12 cellular contexts compared by ENCODE assay signal in the genomic region with DNA sequence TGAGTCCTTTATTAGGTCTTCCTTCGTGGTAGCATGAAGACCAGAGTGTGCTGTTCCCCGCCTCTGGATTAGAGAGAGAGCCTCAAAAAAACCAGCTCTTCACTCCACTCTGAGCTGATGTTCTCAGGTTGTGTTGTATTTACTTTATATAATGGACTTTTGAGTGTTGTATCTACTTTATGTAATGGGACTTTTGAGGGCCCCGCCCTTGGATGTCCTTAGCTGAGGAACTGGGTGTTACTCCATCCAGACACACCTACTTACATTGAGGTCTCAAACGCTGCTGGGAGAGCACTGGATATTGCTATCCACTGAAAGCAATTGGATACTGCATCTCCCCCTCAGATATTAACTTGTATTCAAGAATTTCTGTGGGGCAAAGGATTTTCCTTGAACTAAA. TPM values are rescaled to one million over a fixed set of nuclear protein-coding genes. Genes with fewer than 3 reads are reported as not detected.
A peak's percentile ranks its signal among the peaks of the same experiment; 100 is the strongest.
DNase-seq lines count a peak whose midpoint lies in the region; ATAC-seq and TF ChIP-seq lines count a peak whose summit lies in the region.
"Had no signal": no experiment of that assay in that cellular context is flagged by ENCODE, and none has a peak within 500 bp of the region (broad histone marks: within the 10 kb centered on the region; RNA-seq: fewer than 3 reads in every experiment).

No MANE protein-coding gene starts in this region.

- H3K9me3 ChIP-seq in BLaER1 (no peaks in the 10 kb centered on the region), smooth muscle cell (replicated peaks; ENCODE audit: low read depth) (no peaks in the 10 kb centered on the region), WERI-Rb-1 (ENCODE audit: severe bottlenecking) (no peaks in the 10 kb centered on the region)
- no peaks in the 10 kb centered on the region for H3K9me3 ChIP-seq in naive thymus-derived CD4-positive, alpha-beta T cell (ENCODE audit: control insufficient read depth in 2 of 3, low read length in 3 of 3)

- no peaks in the 10 kb centered on the region; the same call in none of the 2 replicates for H3K36me3 ChIP-seq in BLaER1
- no peaks in the 10 kb centered on the region for H3K36me3 ChIP-seq in naive thymus-derived CD4-positive, alpha-beta T cell (ENCODE audit: control insufficient read depth in 2 of 3, insufficient read depth in 3 of 3, low read length in 3 of 3)
- no peaks in the 10 kb centered on the region for H3K36me3 ChIP-seq in smooth muscle cell (ENCODE audit: low read depth)
- H3K36me3 ChIP-seq in WERI-Rb-1: no peaks in the 10 kb centered on the region

- no peak for TF ChIP-seq CTCF in GM12864 (IDR thresholded peaks at IDR 0.05; ENCODE audit: low read depth, low read length, missing control alignments)
- no peak for TF ChIP-seq CTCF in smooth muscle cell (IDR thresholded peaks at IDR 0.05; ENCODE audit: borderline replicate concordance, insufficient read depth, poor library complexity, severe bottlenecking)
- no peak for TF ChIP-seq CTCF in WERI-Rb-1 (IDR thresholded peaks at IDR 0.05; ENCODE audit: low read depth, low read length)

- H2AFZ ChIP-seq in smooth muscle cell (ENCODE audit: low read depth): no peak overlapping the region

- H3K27me3 ChIP-seq in BLaER1: no peaks in the 10 kb centered on the region
- no peaks in the 10 kb centered on the region for H3K27me3 ChIP-seq in naive thymus-derived CD4-positive, alpha-beta T cell (ENCODE audit: control insufficient read depth in 2 of 2, insufficient read depth in 2 of 2, low read length in 2 of 2)
- H3K27me3 ChIP-seq in smooth muscle cell (ENCODE audit: low read depth): no peaks in the 10 kb centered on the region
- H3K27me3 ChIP-seq in WERI-Rb-1 (ENCODE audit: insufficient read depth, low read depth, severe bottlenecking): no peaks in the 10 kb centered on the region

- peaks cover 67% of the 10 kb centered on the region for H3K4me1 Mint-ChIP-seq in central memory CD8-positive, alpha-beta T cell
- peaks cover 39 to 84% (median 80%) of the 10 kb centered on the region in 7 donors for H3K4me1 Mint-ChIP-seq in naive thymus-derived CD4-positive, alpha-beta T cell

- no peaks in the 10 kb centered on the region for H3K27me3 Mint-ChIP-seq in central memory CD8-positive, alpha-beta T cell
- H3K27me3 Mint-ChIP-seq in naive thymus-derived CD4-positive, alpha-beta T cell: no peaks in the 10 kb centered on the region

- H4K20me1 ChIP-seq in BLaER1 (no peaks in the 10 kb centered on the region), smooth muscle cell (ENCODE audit: low read depth) (no peaks in the 10 kb centered on the region)

- H3K79me2 ChIP-seq in smooth muscle cell (ENCODE audit: low read depth): no peaks in the 10 kb centered on the region

- H3K4me3 ChIP-seq in BLaER1 (no peak overlapping the region), GM12864 (ENCODE audit: low read depth, low read length) (peak overlapping the region; percentile 15; the same call in 1 of the 2 replicates), smooth muscle cell (no peak overlapping the region), WERI-Rb-1 (ENCODE audit: low read depth, low read length) (no peak overlapping the region)
- H3K4me3 ChIP-seq in naive thymus-derived CD4-positive, alpha-beta T cell (ENCODE audit: low read length): no peak overlapping the region

- WGBS in smooth muscle cell (ENCODE audit: low lambda C conversion rate): 93% methylated on average over 4 of the region's 4 CpGs

- H3K9ac ChIP-seq in BLaER1: no peak overlapping the region
- H3K9ac ChIP-seq in smooth muscle cell (ENCODE audit: low read depth): no peak overlapping the region

- H3K27ac Mint-ChIP-seq in central memory CD8-positive, alpha-beta T cell (ENCODE audit: low read depth): peak overlapping the region; percentile 82
- H3K27ac Mint-ChIP-seq in naive thymus-derived CD4-positive, alpha-beta T cell: peak overlapping the region in 8 of 9 donors; percentile 91 to 99 (median 96)
- H3K27ac Mint-ChIP-seq: brain had no signal

- H3K4me2 ChIP-seq in BLaER1 (peak overlapping the region; percentile 71), smooth muscle cell (no peak overlapping the region)

- peaks cover 27% of the 10 kb centered on the region for H3K36me3 Mint-ChIP-seq in central memory CD8-positive, alpha-beta T cell (ENCODE audit: insufficient read depth)
- H3K36me3 Mint-ChIP-seq in naive thymus-derived CD4-positive, alpha-beta T cell: peaks cover 4 to 28% (median 19%) of the 10 kb centered on the region in 5 donors

- no peak overlapping the region for H3K4me3 Mint-ChIP-seq in central memory CD8-positive, alpha-beta T cell
- H3K4me3 Mint-ChIP-seq in naive thymus-derived CD4-positive, alpha-beta T cell: peak overlapping the region in 8 of 10 donors; percentile 14 to 86 (median 76)
- H3K4me3 Mint-ChIP-seq: brain had no signal

- POLR2A ChIA-PET in naive thymus-derived CD4-positive, alpha-beta T cell (lab: Charles Lee): interaction anchor here (0.9 to 3.6 kb wide), 3 partner anchors 22 to 42 kb away, joined by 3 to 19 read pairs (median 3); a partner anchor contains a TSS

- ATAC-seq in central memory CD8-positive, alpha-beta T cell (replicated peaks; ENCODE audit: extremely low read depth, poor library complexity, severe bottlenecking): no peak
- no peak for ATAC-seq in naive thymus-derived CD4-positive, alpha-beta T cell

- H3K27ac ChIP-seq in BLaER1 (no peak overlapping the region), smooth muscle cell (ENCODE audit: low read depth) (no peak overlapping the region), WERI-Rb-1 (no peak overlapping the region)
- peak overlapping the region; percentile 70 for H3K27ac ChIP-seq in naive thymus-derived CD4-positive, alpha-beta T cell (ENCODE audit: low read depth, low read length)

- intact Hi-C loops in naive thymus-derived CD4-positive, alpha-beta T cell (cut with micrococcal nuclease): loop anchor here (1.0 kb wide), 2 partner anchors 9 to 29 kb away; a partner anchor contains a TSS

- no peaks in the 10 kb centered on the region for H3F3A ChIP-seq in smooth muscle cell (ENCODE audit: low read depth)

- CTCF ChIA-PET in naive thymus-derived CD4-positive, alpha-beta T cell (lab: Charles Lee): interaction anchor here (0.9 to 1.5 kb wide), 4 partner anchors 14 to 121 kb away, joined by 3 to 5 read pairs (median 4); a partner anchor contains a TSS

- no peaks in the 10 kb centered on the region for H3K9me3 Mint-ChIP-seq in central memory CD8-positive, alpha-beta T cell
- peaks cover 0 to 4% (median 0%) of the 10 kb centered on the region in 11 donors for H3K9me3 Mint-ChIP-seq in naive thymus-derived CD4-positive, alpha-beta T cell
- H3K9me3 Mint-ChIP-seq: brain had no signal

- DNase-seq in GM12864 (ENCODE audit: low read depth) (no peak), smooth muscle cell (lab: John Stamatoyannopoulos, UW; ENCODE audit: unreplicated experiment) (no peak), DMS53 (lab: John Stamatoyannopoulos, UW) (no peak), NCI-H2171 treated with DMSO at 0.1 percent for 48 hours (lab: John Stamatoyannopoulos, UW) (no peak), WERI-Rb-1 (no peak)
- DNase-seq in central memory CD8-positive, alpha-beta T cell (ENCODE audit: low spot score in 2 of 2): no peak
- no peak for DNase-seq in naive thymus-derived CD4-positive, alpha-beta T cell
- DNase-seq: effector memory CD4-positive, alpha-beta T cell; Kasumi-1; mesenchymal stem cell had no signal

- H3K4me1 ChIP-seq in BLaER1: peaks cover 53% of the 10 kb centered on the region
- H3K4me1 ChIP-seq in naive thymus-derived CD4-positive, alpha-beta T cell (ENCODE audit: control insufficient read depth in 2 of 2, insufficient read depth in 2 of 2, low read length in 2 of 2): peaks cover 31 to 40% of the 10 kb centered on the region in 2 donors
- no peaks in the 10 kb centered on the region for H3K4me1 ChIP-seq in smooth muscle cell (ENCODE audit: low read depth)

RNA-seq across cellular contexts. Expression of a gene that starts 28.2 kb away (rescaled TPM):
- 10 to 100 TPM; 28.9 to 66.8 (median 54.4) TPM for total RNA-seq in naive thymus-derived CD4-positive, alpha-beta T cell
- 10 to 100 TPM in 1 of 2 donors, 1 to 10 TPM in 1; 8.8 to 10.2 TPM for polyA plus RNA-seq in naive thymus-derived CD4-positive, alpha-beta T cell
- 1.4 and 1.8 TPM in 2 replicates for total RNA-seq in smooth muscle cell
- 0.90 TPM in 1 of 2 replicates, not detected in the other for polyA plus RNA-seq in smooth muscle cell

Comparison
In these comparisons a context has a peak if more than half of its experiments do, and no peak if none do; other contexts are left out.
1. RNA of a gene that starts 28.2 kb away (total RNA-seq): 28.9 to 66.8 TPM in naive thymus-derived CD4-positive, alpha-beta T cell; 1.4 to 1.8 TPM in smooth muscle cell; every median in the first group is over 10 times any median in the second.